Comparison of ENCODE assay signal across 8 cellular contexts in the genomic region with DNA sequence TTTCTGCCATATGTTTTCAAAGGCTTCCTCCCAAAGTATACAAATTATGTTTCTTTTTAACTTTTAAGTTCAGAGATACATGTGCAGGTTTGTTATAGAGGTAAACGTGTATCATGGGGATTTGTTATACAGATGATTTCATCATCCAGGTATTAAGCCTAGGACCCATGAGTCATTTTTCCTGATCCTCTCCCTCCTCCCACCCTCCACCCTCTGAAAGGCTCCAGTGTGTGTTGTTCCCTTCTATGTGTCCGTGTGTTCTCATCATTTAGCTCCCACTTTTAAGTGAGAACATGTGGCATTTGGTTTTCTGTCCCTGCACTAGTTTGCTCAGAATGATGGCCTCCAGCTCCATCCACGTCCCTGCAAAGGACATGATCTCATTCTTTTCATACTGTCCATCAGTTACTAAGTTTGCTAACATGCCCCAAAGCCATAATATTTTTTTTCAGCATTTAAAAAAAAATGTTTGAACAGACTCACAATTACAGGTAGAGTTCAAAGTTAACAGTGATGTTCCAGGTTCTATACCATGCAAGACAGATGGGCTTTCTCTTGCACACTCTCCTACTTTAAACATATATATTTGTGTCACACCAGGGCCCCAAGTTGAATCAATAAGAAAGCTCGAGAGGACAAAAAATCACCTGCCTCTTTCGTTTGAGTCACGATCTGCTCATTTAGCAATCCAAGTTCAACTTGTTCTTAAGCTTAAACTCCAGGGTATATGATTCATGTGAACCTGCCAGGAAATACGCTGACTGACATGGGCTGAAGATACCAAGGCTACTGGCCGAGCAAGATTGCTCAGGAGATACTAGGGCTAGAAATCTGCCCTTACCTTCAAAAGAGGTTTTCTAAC.
DNase-seq lines count a peak whose midpoint lies in the region; ATAC-seq and TF ChIP-seq lines count a peak whose summit lies in the region.

No MANE protein-coding gene starts in this region.

- no peak for ATAC-seq in GM18861 (IDR thresholded peaks at IDR 0.05; ENCODE audit: unreplicated experiment)

- no peak overlapping the region for H3K27ac ChIP-seq in HEK293 (ENCODE audit: extremely low read depth, low read depth, low read length)
- no peak overlapping the region for H3K27ac ChIP-seq in SJCRH30

- H3K36me3 ChIP-seq in HEK293 (ENCODE audit: control insufficient read depth in 2 of 2, insufficient read depth in 1 of 2, low read length in 2 of 2) (no peaks in the 10 kb centered on the region; a peak in 1 of 3 replicates), BE2C (no peaks in the 10 kb centered on the region), SJCRH30 (no peaks in the 10 kb centered on the region)

- TF ChIP-seq CTCF in HEK293 (tag by site-specific recombination; IDR thresholded peaks at IDR 0.05) (no peak), epithelial cell of proximal tubule (conservative IDR thresholded peaks at IDR 0.05; ENCODE audit: low read depth, low read length) (no peak), retinal pigment epithelial cell (conservative IDR thresholded peaks at IDR 0.05; ENCODE audit: low read depth, low read length) (no peak), BE2C (IDR thresholded peaks at IDR 0.05; ENCODE audit: low read depth, low read length) (no peak)

- in situ Hi-C loops in SK-MEL-5 (cut with HindIII; ENCODE audit: low pct_unique_long_range_greater_than_20kb, low sequenced_read_pairs): no loop called here

- no peak overlapping the region for H3K4me3 ChIP-seq in HEK293 (ENCODE audit: low read depth, low read length)
- no peak overlapping the region for H3K4me3 ChIP-seq in epithelial cell of proximal tubule (ENCODE audit: low read depth, low read length)
- H3K4me3 ChIP-seq in retinal pigment epithelial cell (ENCODE audit: low read length): no peak overlapping the region
- no peak overlapping the region for H3K4me3 ChIP-seq in BE2C (ENCODE audit: low read depth, low read length)
- H3K4me3 ChIP-seq in SJCRH30: no peak overlapping the region

- CTCF ChIA-PET in HEK293 (lab: Yijun Ruan, JAX): interaction anchor here (0.5 to 2.3 kb wide), 4 partner anchors 12 to 38 kb away, joined by 3 to 6 read pairs (median 3); no protein-coding TSS in a partner anchor

- DNase-seq in SK-MEL-5 (ENCODE audit: low read depth, low spot score) (peak; percentile 28), epithelial cell of proximal tubule (ENCODE audit: low read depth) (peak; percentile 90), retinal pigment epithelial cell (ENCODE audit: low read depth) (peak; percentile 93), BE2C (no peak), SJCRH30 (no peak)
- no peak for DNase-seq in stimulated activated CD4-positive, alpha-beta T cell treated with anti-CD3 and anti-CD28 coated beads, Interleukin-12 subunit alpha, Interleukin-12 subunit beta, amount 100 ng/mL, for 4 hours

- H3K4me1 ChIP-seq in HEK293 (ENCODE audit: control insufficient read depth, insufficient read depth, low read length) (no peaks in the 10 kb centered on the region; the same call in 1 of the 2 replicates), BE2C (no peaks in the 10 kb centered on the region), SJCRH30 (no peaks in the 10 kb centered on the region; the same call in 1 of the 2 replicates)

- no peaks in the 10 kb centered on the region for H3K27me3 ChIP-seq in BE2C
- no peaks in the 10 kb centered on the region for H3K27me3 ChIP-seq in SJCRH30

- no peaks in the 10 kb centered on the region for H3K9me3 ChIP-seq in HEK293 (ENCODE audit: control insufficient read depth, insufficient read depth, low read depth, low read length)
- no peaks in the 10 kb centered on the region for H3K9me3 ChIP-seq in BE2C
- no peaks in the 10 kb centered on the region for H3K9me3 ChIP-seq in SJCRH30 (replicated peaks)

- POLR2A ChIA-PET in HEK293 (lab: Yijun Ruan, JAX): no interaction called here

TF ChIP-seq in HEK293, 187 proteins besides CTCF, POLR2A, EP300 and RAD21 (continues in another document):
- no peak for TF ChIP-seq KLF1 (tag by site-specific recombination; IDR thresholded peaks at IDR 0.05)
- TF ChIP-seq ZNF629 (tag by site-specific recombination; IDR thresholded peaks at IDR 0.05): peak; percentile 34; the same call in 1 of the 2 replicates
- TF ChIP-seq, protein P1, sequence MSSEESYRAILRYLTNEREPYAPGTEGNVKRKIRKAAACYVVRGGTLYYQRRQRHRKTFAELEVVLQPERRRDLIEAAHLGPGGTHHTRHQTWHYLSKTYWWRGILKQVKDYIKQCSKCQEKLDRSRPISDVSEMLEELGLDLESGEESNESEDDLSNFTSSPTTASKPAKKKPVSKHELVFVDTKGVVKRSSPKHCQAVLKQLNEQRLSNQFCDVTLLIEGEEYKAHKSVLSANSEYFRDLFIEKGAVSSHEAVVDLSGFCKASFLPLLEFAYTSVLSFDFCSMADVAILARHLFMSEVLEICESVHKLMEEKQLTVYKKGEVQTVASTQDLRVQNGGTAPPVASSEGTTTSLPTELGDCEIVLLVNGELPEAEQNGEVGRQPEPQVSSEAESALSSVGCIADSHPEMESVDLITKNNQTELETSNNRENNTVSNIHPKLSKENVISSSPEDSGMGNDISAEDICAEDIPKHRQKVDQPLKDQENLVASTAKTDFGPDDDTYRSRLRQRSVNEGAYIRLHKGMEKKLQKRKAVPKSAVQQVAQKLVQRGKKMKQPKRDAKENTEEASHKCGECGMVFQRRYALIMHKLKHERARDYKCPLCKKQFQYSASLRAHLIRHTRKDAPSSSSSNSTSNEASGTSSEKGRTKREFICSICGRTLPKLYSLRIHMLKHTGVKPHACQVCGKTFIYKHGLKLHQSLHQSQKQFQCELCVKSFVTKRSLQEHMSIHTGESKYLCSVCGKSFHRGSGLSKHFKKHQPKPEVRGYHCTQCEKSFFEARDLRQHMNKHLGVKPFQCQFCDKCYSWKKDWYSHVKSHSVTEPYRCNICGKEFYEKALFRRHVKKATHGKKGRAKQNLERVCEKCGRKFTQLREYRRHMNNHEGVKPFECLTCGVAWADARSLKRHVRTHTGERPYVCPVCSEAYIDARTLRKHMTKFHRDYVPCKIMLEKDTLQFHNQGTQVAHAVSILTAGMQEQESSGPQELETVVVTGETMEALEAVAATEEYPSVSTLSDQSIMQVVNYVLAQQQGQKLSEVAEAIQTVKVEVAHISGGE (tag by site-specific recombination; conservative IDR thresholded peaks at IDR 0.05; ENCODE audit: low read depth): 0 out of 2 replicates have a peak, but pooled peaks have one; percentile 30
- TF ChIP-seq ZNF626 (tag by site-specific recombination; IDR thresholded peaks at IDR 0.05): no peak
- TF ChIP-seq GLI4 (tag by site-specific recombination; IDR thresholded peaks at IDR 0.05): no peak
- TF ChIP-seq, protein P2, sequence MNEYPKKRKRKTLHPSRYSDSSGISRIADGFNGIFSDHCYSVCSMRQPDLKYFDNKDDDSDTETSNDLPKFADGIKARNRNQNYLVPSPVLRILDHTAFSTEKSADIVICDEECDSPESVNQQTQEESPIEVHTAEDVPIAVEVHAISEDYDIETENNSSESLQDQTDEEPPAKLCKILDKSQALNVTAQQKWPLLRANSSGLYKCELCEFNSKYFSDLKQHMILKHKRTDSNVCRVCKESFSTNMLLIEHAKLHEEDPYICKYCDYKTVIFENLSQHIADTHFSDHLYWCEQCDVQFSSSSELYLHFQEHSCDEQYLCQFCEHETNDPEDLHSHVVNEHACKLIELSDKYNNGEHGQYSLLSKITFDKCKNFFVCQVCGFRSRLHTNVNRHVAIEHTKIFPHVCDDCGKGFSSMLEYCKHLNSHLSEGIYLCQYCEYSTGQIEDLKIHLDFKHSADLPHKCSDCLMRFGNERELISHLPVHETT (tag by site-specific recombination; IDR thresholded peaks at IDR 0.05): no peak
- TF ChIP-seq, protein P3, sequence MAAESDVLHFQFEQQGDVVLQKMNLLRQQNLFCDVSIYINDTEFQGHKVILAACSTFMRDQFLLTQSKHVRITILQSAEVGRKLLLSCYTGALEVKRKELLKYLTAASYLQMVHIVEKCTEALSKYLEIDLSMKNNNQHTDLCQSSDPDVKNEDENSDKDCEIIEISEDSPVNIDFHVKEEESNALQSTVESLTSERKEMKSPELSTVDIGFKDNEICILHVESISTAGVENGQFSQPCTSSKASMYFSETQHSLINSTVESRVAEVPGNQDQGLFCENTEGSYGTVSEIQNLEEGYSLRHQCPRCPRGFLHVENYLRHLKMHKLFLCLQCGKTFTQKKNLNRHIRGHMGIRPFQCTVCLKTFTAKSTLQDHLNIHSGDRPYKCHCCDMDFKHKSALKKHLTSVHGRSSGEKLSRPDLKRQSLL (tag by site-specific recombination; IDR thresholded peaks at IDR 0.05): no peak
- no peak for TF ChIP-seq ZNF23 (tag by site-specific recombination; IDR thresholded peaks at IDR 0.05; ENCODE audit: borderline replicate concordance)
- TF ChIP-seq ZNF768 (tag by site-specific recombination; IDR thresholded peaks at IDR 0.05): no peak
- TF ChIP-seq, protein P4, sequence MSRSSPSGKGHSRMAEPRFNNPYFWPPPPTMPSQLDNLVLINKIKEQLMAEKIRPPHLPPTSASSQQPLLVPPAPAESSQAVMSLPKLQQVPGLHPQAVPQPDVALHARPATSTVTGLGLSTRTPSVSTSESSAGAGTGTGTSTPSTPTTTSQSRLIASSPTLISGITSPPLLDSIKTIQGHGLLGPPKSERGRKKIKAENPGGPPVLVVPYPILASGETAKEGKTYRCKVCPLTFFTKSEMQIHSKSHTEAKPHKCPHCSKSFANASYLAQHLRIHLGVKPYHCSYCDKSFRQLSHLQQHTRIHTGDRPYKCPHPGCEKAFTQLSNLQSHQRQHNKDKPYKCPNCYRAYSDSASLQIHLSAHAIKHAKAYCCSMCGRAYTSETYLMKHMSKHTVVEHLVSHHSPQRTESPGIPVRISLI (tag by site-specific recombination; IDR thresholded peaks at IDR 0.05): 0 out of 2 replicates have a peak, but pooled peaks have one; percentile 60
- no peak for TF ChIP-seq ZNF555 (tag by site-specific recombination; conservative IDR thresholded peaks at IDR 0.05)
- no peak for TF ChIP-seq HOXD13 (CRISPR knock-in tag; IDR thresholded peaks at IDR 0.05; ENCODE audit: borderline replicate concordance)
- TF ChIP-seq ZNF391 (tag by site-specific recombination; IDR thresholded peaks at IDR 0.05; ENCODE audit: borderline replicate concordance, low read depth): no peak
- TF ChIP-seq, protein P5, sequence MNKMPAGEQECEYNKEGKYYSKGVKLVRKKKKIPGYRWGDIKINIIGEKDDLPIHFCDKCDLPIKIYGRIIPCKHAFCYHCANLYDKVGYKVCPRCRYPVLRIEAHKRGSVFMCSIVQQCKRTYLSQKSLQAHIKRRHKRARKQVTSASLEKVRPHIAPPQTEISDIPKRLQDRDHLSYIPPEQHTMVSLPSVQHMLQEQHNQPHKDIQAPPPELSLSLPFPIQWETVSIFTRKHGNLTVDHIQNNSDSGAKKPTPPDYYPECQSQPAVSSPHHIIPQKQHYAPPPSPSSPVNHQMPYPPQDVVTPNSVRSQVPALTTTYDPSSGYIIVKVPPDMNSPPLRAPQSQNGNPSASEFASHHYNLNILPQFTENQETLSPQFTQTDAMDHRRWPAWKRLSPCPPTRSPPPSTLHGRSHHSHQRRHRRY (tag by site-specific recombination; IDR thresholded peaks at IDR 0.05): no peak
- TF ChIP-seq ZNF221 (tag by site-specific recombination; IDR thresholded peaks at IDR 0.05; ENCODE audit: borderline replicate concordance): no peak

Comparison
In these comparisons a context has a peak if more than half of its experiments do, and no peak if none do; other contexts are left out.
1. DNase-seq: peak in SK-MEL-5 (single experiment), epithelial cell of proximal tubule (single experiment) and retinal pigment epithelial cell (single experiment); none in BE2C (single experiment), SJCRH30 (0 of 2) and stimulated activated CD4-positive, alpha-beta T cell treated with anti-CD3 and anti-CD28 coated beads, Interleukin-12 subunit alpha, Interleukin-12 subunit beta, amount 100 ng/mL, for 4 hours (single experiment).